ENCODE assay signal across 24 cellular contexts in genomic region chr2:20643826-20644225, GRCh38. TPM values are rescaled to one million over a fixed set of nuclear protein-coding genes. Genes with fewer than 3 reads are reported as not detected.
DNase-seq lines count a peak whose midpoint lies in the region; ATAC-seq and TF ChIP-seq lines count a peak whose summit lies in the region.
"Had no signal": no experiment of that assay in that cellular context is flagged by ENCODE, and none has a peak within 500 bp of the region (broad histone marks: within the 10 kb centered on the region; RNA-seq: fewer than 3 reads in every experiment).

No MANE protein-coding gene starts in this region.

- H3K4me1 Mint-ChIP-seq in CD4-positive, CD25-positive, alpha-beta regulatory T cell = peaks cover 3 to 31% (median 18%) of the 10 kb centered on the region in 4 donors
- H3K4me1 Mint-ChIP-seq in chondrocyte (ENCODE audit: low read depth) = peaks cover 32% of the 10 kb centered on the region
- H3K4me1 Mint-ChIP-seq in naive B cell = peaks cover 23 to 39% (median 32%) of the 10 kb centered on the region in 3 donors

- H3K4me3 ChIP-seq in CD4-positive, CD25-positive, alpha-beta regulatory T cell (ENCODE audit: low read depth, low read length) = no peak overlapping the region
- H3K4me3 ChIP-seq in SJCRH30 (no peak overlapping the region), MG63 (no peak overlapping the region)
- H3K4me3 ChIP-seq: BLaER1 treated with 17β-estradiol and CSF1 and Interleukin-3, amounts not matched to agents 10 nM and 100 nM had no signal

- H3K9me3 ChIP-seq in CD4-positive, CD25-positive, alpha-beta regulatory T cell (ENCODE audit: control insufficient read depth in 2 of 2, low read length in 2 of 2) = no peaks in the 10 kb centered on the region
- no peaks in the 10 kb centered on the region for H3K9me3 ChIP-seq in SJCRH30 (replicated peaks)
- no peaks in the 10 kb centered on the region for H3K9me3 ChIP-seq in MG63
- H3K9me3 ChIP-seq: BLaER1 treated with 17β-estradiol and CSF1 and Interleukin-3, amounts not matched to agents 10 nM and 100 nM; SK-N-SH had no signal

- peaks cover 32% of the 10 kb centered on the region for H3K36me3 ChIP-seq in CD4-positive, CD25-positive, alpha-beta regulatory T cell (ENCODE audit: control insufficient read depth, insufficient read depth, low read length)
- no peaks in the 10 kb centered on the region for H3K36me3 ChIP-seq in SJCRH30
- no peaks in the 10 kb centered on the region for H3K36me3 ChIP-seq in MG63

- TF ChIP-seq CTCF in chondrocyte (IDR thresholded peaks at IDR 0.05) = no peak

- ATAC-seq in CD4-positive, CD25-positive, alpha-beta regulatory T cell (ENCODE audit: low read depth in 2 of 2) = no peak
- ATAC-seq in naive B cell (ENCODE audit: low read depth in 2 of 2) = no peak
- ATAC-seq: PC-3 had no signal

- H3K4me3 Mint-ChIP-seq in CD4-positive, CD25-positive, alpha-beta regulatory T cell = no peak overlapping the region
- H3K4me3 Mint-ChIP-seq in chondrocyte (ENCODE audit: unreplicated experiment) (no peak overlapping the region), naive B cell (no peak overlapping the region)

- H3K36me3 Mint-ChIP-seq in CD4-positive, CD25-positive, alpha-beta regulatory T cell = peaks cover 37% of the 10 kb centered on the region
- H3K36me3 Mint-ChIP-seq in chondrocyte (ENCODE audit: low read depth) (peaks cover 24% of the 10 kb centered on the region), naive B cell (peaks cover 0 to 25% of the 10 kb centered on the region in 2 donors)

- H3K27ac ChIP-seq in CD4-positive, CD25-positive, alpha-beta regulatory T cell (ENCODE audit: insufficient read depth, low read length, poor library complexity, severe bottlenecking) = no peak overlapping the region
- no peak overlapping the region for H3K27ac ChIP-seq in SJCRH30
- H3K27ac ChIP-seq: BLaER1 treated with 17β-estradiol and CSF1 and Interleukin-3, amounts not matched to agents 10 nM and 100 nM had no signal

- peak overlapping the region in 2 of 3 donors; percentile 21 to 85 for H3K27ac Mint-ChIP-seq in CD4-positive, CD25-positive, alpha-beta regulatory T cell
- H3K27ac Mint-ChIP-seq in chondrocyte (ENCODE audit: unreplicated experiment) = no peak overlapping the region
- peak overlapping the region in 5 of 6 donors; percentile 5 to 64 (median 20) for H3K27ac Mint-ChIP-seq in naive B cell

- no peaks in the 10 kb centered on the region for H3K9me3 Mint-ChIP-seq in CD4-positive, CD25-positive, alpha-beta regulatory T cell
- H3K9me3 Mint-ChIP-seq in chondrocyte (ENCODE audit: low read depth) = no peaks in the 10 kb centered on the region
- H3K9me3 Mint-ChIP-seq in naive B cell = no peaks in the 10 kb centered on the region
- H3K9me3 Mint-ChIP-seq: CD8-positive, alpha-beta memory T cell; IgD-negative memory B cell had no signal

- no peaks in the 10 kb centered on the region for H3K27me3 ChIP-seq in CD4-positive, CD25-positive, alpha-beta regulatory T cell (ENCODE audit: control insufficient read depth, insufficient read depth, low read length)
- H3K27me3 ChIP-seq in SJCRH30 (no peaks in the 10 kb centered on the region), MG63 (no peaks in the 10 kb centered on the region)
- H3K27me3 ChIP-seq: BLaER1 treated with 17β-estradiol and CSF1 and Interleukin-3, amounts not matched to agents 10 nM and 100 nM had no signal

- H3K4me1 ChIP-seq in CD4-positive, CD25-positive, alpha-beta regulatory T cell (ENCODE audit: control insufficient read depth, insufficient read depth, low read length, poor library complexity, severe bottlenecking) = peaks cover 6% of the 10 kb centered on the region
- peaks cover 18% of the 10 kb centered on the region for H3K4me1 ChIP-seq in SJCRH30

- DNase-seq in CD4-positive, CD25-positive, alpha-beta regulatory T cell = no peak
- DNase-seq in DMS53 treated with DMSO at 0.1 percent for 48 hours (lab: John Stamatoyannopoulos, UW; ENCODE audit: unreplicated experiment) (peak; percentile 23), chondrocyte (ENCODE audit: low spot score) (peak; percentile 7), naive B cell (no peak), SJCRH30 (no peak), NCI-H2081 (lab: John Stamatoyannopoulos, UW) (no peak), MG63 (no peak)
- no peak for DNase-seq in activated CD4-positive, alpha-beta T cell treated with anti-CD3 and anti-CD28 coated beads for 1 hour
- DNase-seq: Calu3, DMS153, Karpas-422, NCI-H1105 treated with DMSO at 0.1 percent for 48 hours, NCI-H2029 treated with DMSO at 0.1 percent for 48 hours, NCI-H2171, NCI-H345, NCI-H526, PC-3, SHP77, SK-N-SH had no signal

- no peaks in the 10 kb centered on the region for H3K27me3 Mint-ChIP-seq in CD4-positive, CD25-positive, alpha-beta regulatory T cell
- H3K27me3 Mint-ChIP-seq in chondrocyte (ENCODE audit: low read depth) (no peaks in the 10 kb centered on the region), naive B cell (no peaks in the 10 kb centered on the region)
- H3K27me3 Mint-ChIP-seq: CD8-positive, alpha-beta memory T cell; IgD-negative memory B cell had no signal

RNA-seq across cellular contexts. Expression of gene HS1BP3, which starts 7.1 kb away (rescaled TPM):
- total RNA-seq in CD4-positive, CD25-positive, alpha-beta regulatory T cell = 13.6 TPM
- 10 to 100 TPM; 19.6 to 22.5 (median 21.1) TPM for polyA plus RNA-seq in CD4-positive, CD25-positive, alpha-beta regulatory T cell
- 24.6 to 33.8 TPM (median 33.2 TPM) in 3 replicates for total RNA-seq in chondrocyte
- polyA plus RNA-seq in naive B cell (ENCODE audit: low read depth in 6 of 6) = 10 to 100 TPM; 10.8 to 23.3 (median 16.0) TPM
- total RNA-seq in SJCRH30 (2014; rRNA removed; shearing (Covaris generic)) = 14.0 and 14.7 TPM in 2 replicates
- 10.9 and 28.0 TPM in 2 replicates for total RNA-seq in MG63 (2014; rRNA removed; shearing (Covaris generic); ENCODE audit: low replicate concordance)

RNA-seq across cellular contexts. Expression of gene GDF7, which starts 23.1 kb away (rescaled TPM):
- total RNA-seq in CD4-positive, CD25-positive, alpha-beta regulatory T cell = 0.17 TPM
- under 1 TPM; 0.12 to 0.18 (median 0.13) TPM for polyA plus RNA-seq in CD4-positive, CD25-positive, alpha-beta regulatory T cell
- total RNA-seq in chondrocyte = 10.9 to 12.8 TPM (median 12.6 TPM) in 3 replicates
- polyA plus RNA-seq in naive B cell (ENCODE audit: low read depth in 6 of 6) = under 1 TPM in 5 of 6 donors, not detected in 1; 0.17 to 0.77 (median 0.34) TPM
- 0.02 and 0.03 TPM in 2 replicates for total RNA-seq in SJCRH30 (2014; rRNA removed; shearing (Covaris generic))
- not detected in 2 replicates for total RNA-seq in MG63 (2014; rRNA removed; shearing (Covaris generic); ENCODE audit: low replicate concordance)
- total RNA-seq: Calu3; CD8-positive, alpha-beta memory T cell; MCF 10A; RPMI7951 had no signal

Comparison
In these comparisons a context has a peak if more than half of its experiments do, and no peak if none do; other contexts are left out.
1. DNase-seq: peak in DMS53 treated with DMSO at 0.1 percent for 48 hours (single experiment) and chondrocyte (single experiment); none in CD4-positive, CD25-positive, alpha-beta regulatory T cell (0 of 3), naive B cell (single experiment), activated CD4-positive, alpha-beta T cell treated with anti-CD3 and anti-CD28 coated beads for 1 hour (single experiment), SJCRH30 (0 of 2), NCI-H2081 (0 of 2) and MG63 (single experiment).
2. RNA of gene GDF7, which starts 23.1 kb away (total RNA-seq): 10.9 to 12.8 TPM in chondrocyte; 0.17 TPM in CD4-positive, CD25-positive, alpha-beta regulatory T cell (single experiment), 0.02 to 0.03 TPM in SJCRH30 and not detected in MG63; every median in the first group is over 10 times any median in the second.